In genomic region chr13:32682740-32683139, GRCh38 we compare ENCODE assay signal across 16 cellular contexts.
"Had no signal": no experiment of that assay in that cellular context is flagged by ENCODE, and none has a peak within 500 bp of the region (broad histone marks: within the 10 kb centered on the region; RNA-seq: fewer than 3 reads in every experiment).

No MANE protein-coding gene starts in this region.

- H3K4me3 Mint-ChIP-seq: activated naive CD8-positive, alpha-beta T cell had no signal

- H3K27ac ChIP-seq: breast epithelium, heart right ventricle, left ventricle myocardium inferior, ovary, skin epidermis, thyroid gland, vagina had no signal

- H3K27me3 Mint-ChIP-seq: activated naive CD8-positive, alpha-beta T cell had no signal

- ATAC-seq: heart right ventricle had no signal

- DNase-seq: activated CD4-positive, alpha-beta T cell treated with anti-CD3 and anti-CD28 coated beads for 4 hours; activated CD8-positive, alpha-beta memory T cell treated with anti-CD3 and anti-CD28 coated beads for 24 hours; activated effector memory CD4-positive, alpha-beta T cell treated with anti-CD3 and anti-CD28 coated beads, Interleukin-2, amount 50 U/mL, for 16 hours; anterior cingulate cortex; foreskin melanocyte; heart right ventricle; left ventricle myocardium inferior; mesendoderm; ovary; retina; stimulated activated CD4-positive, alpha-beta T cell treated with anti-CD3 and anti-CD28 coated beads, Interleukin-4, amount 100 ng/mL, for 4 hours; thyroid gland had no signal
